Comparison of ENCODE assay signal across 8 cellular contexts in the genomic region with DNA sequence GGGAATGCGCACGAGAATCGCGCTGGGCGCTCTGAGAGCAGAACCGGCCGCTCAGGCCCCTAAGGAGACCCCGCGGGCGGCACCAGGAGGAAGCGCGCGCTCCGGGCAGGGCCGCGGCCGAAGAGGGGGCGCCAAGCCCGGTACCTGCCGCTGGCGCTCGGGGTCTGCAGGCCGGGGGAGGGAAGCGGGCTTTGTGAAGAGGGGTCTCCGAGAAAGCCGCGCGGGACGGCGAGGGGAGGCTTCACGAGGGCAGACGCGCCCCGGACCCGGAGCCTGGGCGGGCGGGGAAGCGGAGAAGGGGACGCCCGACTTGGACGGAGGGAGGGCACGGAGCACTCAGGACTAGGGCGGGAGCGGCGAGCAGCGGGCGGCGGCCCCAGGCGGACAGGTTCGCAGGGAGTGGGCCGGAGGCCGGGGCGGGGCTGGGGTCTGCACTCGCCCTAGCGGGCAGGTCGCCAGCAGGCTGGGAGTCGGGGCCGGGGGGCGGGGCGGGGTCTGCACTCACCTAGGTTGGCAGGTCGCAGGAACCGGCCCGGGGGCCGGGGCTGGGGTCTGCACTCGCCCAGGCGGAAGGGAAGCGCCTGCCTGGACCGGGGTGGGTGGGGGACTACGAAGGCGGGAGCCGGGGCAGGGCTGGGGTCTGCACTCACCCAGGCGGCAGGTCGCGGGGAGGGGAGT. TPM values are rescaled to one million over a fixed set of nuclear protein-coding genes. Genes with fewer than 3 reads are reported as not detected.
A peak's percentile ranks its signal among the peaks of the same experiment; 100 is the strongest.
DNase-seq lines count a peak whose midpoint lies in the region; ATAC-seq and TF ChIP-seq lines count a peak whose summit lies in the region.

No MANE protein-coding gene starts in this region.

- H3K36me3 ChIP-seq in GM06990 (ENCODE audit: control insufficient read depth, insufficient read depth, low read length) (no peaks in the 10 kb centered on the region), neutrophil (no peaks in the 10 kb centered on the region)

- H3K36me3 Mint-ChIP-seq in activated T-cell treated with anti-CD3 and anti-CD28 coated beads, Interleukin-2, amount 50 U/mL, for 4 hours (ENCODE audit: insufficient read depth) = peaks cover 5% of the 10 kb centered on the region

- H3K9me3 ChIP-seq in neutrophil = no peaks in the 10 kb centered on the region

- H3K9me3 Mint-ChIP-seq in activated T-cell treated with anti-CD3 and anti-CD28 coated beads, Interleukin-2, amount 50 U/mL, for 4 hours = no peaks in the 10 kb centered on the region

- no peaks in the 10 kb centered on the region for H3K27me3 ChIP-seq in GM06990 (replicated peaks; ENCODE audit: control insufficient read depth, insufficient read depth, low read length)
- no peaks in the 10 kb centered on the region for H3K27me3 ChIP-seq in neutrophil

- peak in 1 of 2 donors; percentile 1 for ATAC-seq in activated T-cell treated with anti-CD3 and anti-CD28 coated beads, Interleukin-2, amount 50 U/mL, for 4 hours
- no peak for ATAC-seq in HG03135 (IDR thresholded peaks at IDR 0.05; ENCODE audit: unreplicated experiment)

- DNase-seq in GM06990 (ENCODE audit: extremely low read depth, insufficient read length) (peak; percentile 56), HuH-7 (ENCODE audit: low spot score) (peak; percentile 23), glomerular visceral epithelial cell (ENCODE audit: extremely low spot score) (peak; percentile 30), A172 (ENCODE audit: low spot score) (no peak), NCI-H2171 treated with DMSO at 0.1 percent for 48 hours (lab: John Stamatoyannopoulos, UW) (no peak)
- DNase-seq in activated T-cell treated with anti-CD3 and anti-CD28 coated beads, Interleukin-2, amount 50 U/mL, for 4 hours = peak; percentile 23

- H3K4me1 Mint-ChIP-seq in activated T-cell treated with anti-CD3 and anti-CD28 coated beads, Interleukin-2, amount 50 U/mL, for 4 hours (ENCODE audit: low read depth) = peaks cover 43% of the 10 kb centered on the region

- H3K4me3 ChIP-seq in GM06990 (replicated peaks; ENCODE audit: low read depth, low read length) (peak overlapping the region; percentile 87), neutrophil (ENCODE audit: low read depth in 1 of 2, low read length in 1 of 2) (peak overlapping the region; percentile 85 to 87)

- H3K27ac ChIP-seq in neutrophil = peak overlapping the region; percentile 95

- TF ChIP-seq CTCF in GM06990 (IDR thresholded peaks at IDR 0.05; ENCODE audit: insufficient read depth, low read length, poor library complexity, severe bottlenecking) (no peak), neutrophil (IDR thresholded peaks at IDR 0.05) (peak; percentile 11)

- peak overlapping the region; percentile 89 for H3K4me3 Mint-ChIP-seq in activated T-cell treated with anti-CD3 and anti-CD28 coated beads, Interleukin-2, amount 50 U/mL, for 4 hours

- H3K27me3 Mint-ChIP-seq in activated T-cell treated with anti-CD3 and anti-CD28 coated beads, Interleukin-2, amount 50 U/mL, for 4 hours (ENCODE audit: low read depth) = no peaks in the 10 kb centered on the region

- peaks cover 30 to 32% of the 10 kb centered on the region in 2 experiments for H3K4me1 ChIP-seq in neutrophil (ENCODE audit: control insufficient read depth in 1 of 2, insufficient read depth in 1 of 2, low read depth in 1 of 2, low read length in 1 of 2)

RNA-seq across cellular contexts. Expression of gene ESYT2, which starts 0.8 kb away (rescaled TPM):
- 10 to 100 TPM; 48.7 to 59.7 (median 57.1) TPM for total RNA-seq in activated T-cell treated with anti-CD3 and anti-CD28 coated beads, Interleukin-2, amount 50 U/mL, for 4 hours
- total RNA-seq in A172 (2014; rRNA removed; shearing (Covaris generic)) = 48.4 and 50.1 TPM in 2 replicates

RNA-seq across cellular contexts. Expression of gene DYNC2I1, which starts 27.9 kb away (rescaled TPM):
- 1 to 10 TPM; 6.2 to 7.6 (median 6.3) TPM for total RNA-seq in activated T-cell treated with anti-CD3 and anti-CD28 coated beads, Interleukin-2, amount 50 U/mL, for 4 hours
- 3.9 and 9.6 TPM in 2 replicates for total RNA-seq in A172 (2014; rRNA removed; shearing (Covaris generic))

Comparison
In these comparisons a context has a peak if more than half of its experiments do, and no peak if none do; other contexts are left out.
1. DNase-seq: peak in GM06990 (single experiment), HuH-7 (single experiment), activated T-cell treated with anti-CD3 and anti-CD28 coated beads, Interleukin-2, amount 50 U/mL, for 4 hours (single experiment) and glomerular visceral epithelial cell (single experiment); none in A172 (single experiment) and NCI-H2171 treated with DMSO at 0.1 percent for 48 hours (single experiment).